Comparison of ENCODE assay signal across 9 cellular contexts in the genomic region with DNA sequence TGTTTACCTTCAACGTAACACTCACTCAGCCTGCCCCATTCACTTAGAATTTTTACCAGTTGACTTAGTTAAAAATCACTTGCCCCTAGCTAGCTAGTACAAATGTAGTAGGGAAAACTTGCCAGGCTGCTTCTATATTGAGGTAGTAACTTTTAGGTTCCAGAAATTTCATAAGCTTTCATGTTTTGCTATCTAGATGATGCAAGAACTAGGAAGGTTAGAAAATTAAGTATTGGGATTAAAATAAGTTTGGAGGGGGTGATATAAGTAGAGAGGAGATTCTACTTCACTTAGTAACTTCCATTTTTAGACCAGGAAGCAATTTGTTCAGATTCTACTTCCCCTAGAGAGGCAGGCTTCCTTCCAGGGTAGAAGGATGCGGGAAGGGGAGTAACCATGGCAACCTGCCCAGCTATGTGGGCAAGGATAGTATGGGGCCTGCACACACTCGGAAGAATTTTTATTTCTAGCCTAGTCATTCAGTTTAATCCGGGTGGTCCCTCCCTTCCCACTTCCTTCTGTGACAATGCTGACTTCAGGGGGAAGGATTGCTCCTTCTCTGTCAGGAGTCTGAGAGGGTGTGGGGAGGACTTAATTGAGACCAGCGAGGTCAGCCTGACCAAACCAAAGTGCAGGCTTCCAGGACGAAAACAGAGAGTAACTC. TPM values are rescaled to one million over a fixed set of nuclear protein-coding genes. Genes with fewer than 3 reads are reported as not detected.
DNase-seq lines count a peak whose midpoint lies in the region; ATAC-seq and TF ChIP-seq lines count a peak whose summit lies in the region.
"Had no signal": no experiment of that assay in that cellular context is flagged by ENCODE, and none has a peak within 500 bp of the region (broad histone marks: within the 10 kb centered on the region; RNA-seq: fewer than 3 reads in every experiment).

No MANE protein-coding gene starts in this region.

- H3K9me3 Mint-ChIP-seq in HFFc6 (no peaks in the 10 kb centered on the region), chondrocyte (ENCODE audit: low read depth) (no peaks in the 10 kb centered on the region)

- peak overlapping the region; percentile 77 to 94 (median 84) for H3K4me3 ChIP-seq in subcutaneous abdominal adipose tissue (ENCODE audit: low read depth in 1 of 5, low read length in 5 of 5)

- H3K9me3 ChIP-seq in subcutaneous abdominal adipose tissue (ENCODE audit: control insufficient read depth in 5 of 5, low read length in 5 of 5) = no peaks in the 10 kb centered on the region

- ATAC-seq in left lobe of liver = peak; percentile 44
- no peak for ATAC-seq in HG02840 (IDR thresholded peaks at IDR 0.05; ENCODE audit: low FRiP score, unreplicated experiment)
- no peak for ATAC-seq in GM18867 (IDR thresholded peaks at IDR 0.05; ENCODE audit: unreplicated experiment)
- no peak for ATAC-seq in HG02973 (IDR thresholded peaks at IDR 0.05; ENCODE audit: unreplicated experiment)
- no peak for ATAC-seq in GM21526 (IDR thresholded peaks at IDR 0.05; ENCODE audit: low FRiP score, unreplicated experiment)

- H3K27ac ChIP-seq in subcutaneous abdominal adipose tissue (ENCODE audit: low read depth, low read length) = peak overlapping the region; percentile 96

- peak; percentile 82 for DNase-seq in HFFc6
- no peak for DNase-seq in chondrocyte (ENCODE audit: low spot score)
- DNase-seq in left lobe of liver (ENCODE audit: low spot score) = peak; percentile 55
- DNase-seq: activated CD4-positive, alpha-beta T cell treated with anti-CD3 and anti-CD28 coated beads for 48 hours had no signal

- H3K27me3 Mint-ChIP-seq in HFFc6 (ENCODE audit: insufficient read depth) (peaks cover 6% of the 10 kb centered on the region), chondrocyte (ENCODE audit: low read depth) (no peaks in the 10 kb centered on the region)

- peaks cover 7 to 74% (median 71%) of the 10 kb centered on the region in 5 donors for H3K4me1 ChIP-seq in subcutaneous abdominal adipose tissue (ENCODE audit: control insufficient read depth in 5 of 5, insufficient read depth in 5 of 5, low read length in 5 of 5)

- H3K36me3 ChIP-seq in subcutaneous abdominal adipose tissue (ENCODE audit: control insufficient read depth in 5 of 5, insufficient read depth in 5 of 5, low read length in 5 of 5) = peaks cover 0 to 21% (median 13%) of the 10 kb centered on the region in 5 donors

- TF ChIP-seq CTCF in HFFc6 (IDR thresholded peaks at IDR 0.05) (no peak), chondrocyte (IDR thresholded peaks at IDR 0.05) (no peak)

- peak overlapping the region; percentile 45 to 85 (median 55) for H3K9ac ChIP-seq in subcutaneous abdominal adipose tissue (ENCODE audit: low read length in 5 of 5)

- no peaks in the 10 kb centered on the region for H3K27me3 ChIP-seq in subcutaneous abdominal adipose tissue (ENCODE audit: control insufficient read depth in 5 of 5, insufficient read depth in 4 of 5, low read length in 5 of 5)

- peak overlapping the region; percentile 98 for H3K27ac Mint-ChIP-seq in HFFc6
- peak overlapping the region; percentile 91 for H3K27ac Mint-ChIP-seq in chondrocyte (ENCODE audit: unreplicated experiment)

- H3K36me3 Mint-ChIP-seq in HFFc6 (ENCODE audit: low read depth) (peaks cover 72% of the 10 kb centered on the region), chondrocyte (ENCODE audit: low read depth) (peaks cover 6% of the 10 kb centered on the region)

- peak overlapping the region; percentile 99 for H3K4me3 Mint-ChIP-seq in HFFc6
- H3K4me3 Mint-ChIP-seq in chondrocyte (ENCODE audit: unreplicated experiment) = peak overlapping the region; percentile 47

- peaks cover 79% of the 10 kb centered on the region for H3K4me1 Mint-ChIP-seq in HFFc6 (ENCODE audit: low read depth)
- peaks cover 71% of the 10 kb centered on the region for H3K4me1 Mint-ChIP-seq in chondrocyte (ENCODE audit: low read depth)

RNA-seq across cellular contexts. Expression of a gene that starts 4.2 kb away (rescaled TPM):
- 100 to 1,000 TPM; 228 to 285 (median 237) TPM for total RNA-seq in HFFc6 (2021; fragmentation: NEBNext Ultra II Directional; extraction: Animal tissue kit (Norgen Biotek cat#: 25700))
- total RNA-seq in chondrocyte = 82.7 to 108 TPM (median 84.4 TPM) in 3 replicates
- total RNA-seq in left lobe of liver = 7.6 TPM

RNA-seq across cellular contexts. Expression of a gene that starts 56.3 kb away (rescaled TPM):
- total RNA-seq in HFFc6 (2021; fragmentation: NEBNext Ultra II Directional; extraction: Animal tissue kit (Norgen Biotek cat#: 25700)) = under 1 TPM in 2 of 6 experiments, not detected in 4; 0.07 to 0.17 TPM
- not detected in 3 replicates for total RNA-seq in chondrocyte
- total RNA-seq in left lobe of liver = 1,159 TPM

Comparison
In these comparisons a context has a peak if more than half of its experiments do, and no peak if none do; other contexts are left out.
1. RNA of a gene that starts 56.3 kb away (total RNA-seq): 1,159 TPM in left lobe of liver (single experiment); 0.07 to 0.17 TPM in HFFc6 and not detected in chondrocyte; every median in the first group is over 100 times any median in the second.